ENCODE assay signal across 22 cellular contexts in the genomic region with DNA sequence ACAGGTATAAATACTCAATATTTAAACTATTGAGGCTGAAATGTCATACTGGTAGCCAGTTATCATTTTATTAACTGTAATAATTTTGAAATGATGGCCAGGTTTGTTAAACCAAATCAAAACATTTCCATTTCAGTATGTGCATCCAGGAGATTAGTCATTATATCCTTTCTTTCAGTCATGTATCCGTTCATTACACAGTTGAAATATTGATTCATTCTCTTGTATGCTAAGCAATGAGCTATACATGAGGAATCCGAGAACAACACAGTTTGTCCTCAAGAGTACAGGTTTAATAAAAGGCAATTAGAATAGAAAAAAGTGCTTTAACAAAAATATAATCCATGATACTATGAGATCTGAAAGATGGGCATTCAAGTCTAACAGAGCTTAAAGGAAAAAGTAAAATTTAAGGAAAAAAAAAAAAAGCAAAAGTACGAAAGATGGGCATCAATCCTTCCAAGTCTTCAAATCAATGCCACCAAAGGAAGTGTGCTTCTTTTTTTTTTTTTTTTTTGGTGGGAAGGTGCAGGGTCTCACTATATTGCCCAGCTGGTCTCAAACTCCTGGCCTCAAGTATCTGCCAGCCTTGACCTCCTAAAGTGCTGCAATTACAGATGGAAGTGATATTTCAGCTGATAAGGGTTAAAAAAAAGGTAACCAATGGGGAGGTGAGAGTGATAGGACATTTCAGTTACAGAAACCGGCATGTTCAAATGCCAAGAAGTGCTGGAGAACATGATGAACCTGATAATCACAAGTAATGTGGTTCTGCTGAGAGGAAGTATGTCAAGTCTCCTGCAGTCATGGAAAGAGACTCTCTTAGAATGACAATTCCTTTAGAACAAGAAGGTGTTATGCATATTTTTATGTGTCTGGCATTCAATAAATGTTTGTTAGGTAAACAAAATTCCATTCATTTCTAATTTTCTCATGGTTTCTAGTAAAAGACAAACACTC. TPM values are rescaled to one million over a fixed set of nuclear protein-coding genes. Genes with fewer than 3 reads are reported as not detected.
DNase-seq lines count a peak whose midpoint lies in the region; ATAC-seq, FAIRE-seq and TF ChIP-seq lines count a peak whose summit lies in the region.
"Had no signal": no experiment of that assay in that cellular context is flagged by ENCODE, and none has a peak within 500 bp of the region (broad histone marks: within the 10 kb centered on the region; RNA-seq: fewer than 3 reads in every experiment).

No MANE protein-coding gene starts in this region.

- no peak overlapping the region for H3K56ac ChIP-seq in mesendoderm (ENCODE audit: low read length)

- peaks cover 4% of the 10 kb centered on the region for H3K79me1 ChIP-seq in mesendoderm (ENCODE audit: low read length)

- intact Hi-C loops in activated CD4-positive, alpha-beta T cell treated with anti-CD3 and anti-CD28 coated beads for 36 hours (cut with DNase I, micrococcal nuclease), result no loop called here

- no peak overlapping the region for H3K23ac ChIP-seq in mesendoderm (ENCODE audit: low read length)

- CTCF ChIA-PET in activated CD4-positive, alpha-beta T cell treated with anti-CD3 and anti-CD28 coated beads for 36 hours (lab: Charles Lee), result interaction anchor here (1.2 to 2.0 kb wide), 4 partner anchors 9 to 17 kb away, joined by 3 to 8 read pairs (median 6); no protein-coding TSS in a partner anchor

- peaks cover 51% of the 10 kb centered on the region for H3K36me3 Mint-ChIP-seq in activated CD4-positive, alpha-beta T cell treated with anti-CD3 and anti-CD28 coated beads for 36 hours (ENCODE audit: low read depth)
- H3K36me3 Mint-ChIP-seq in effector memory CD8-positive, alpha-beta T cell (ENCODE audit: insufficient read depth), result peaks cover 81% of the 10 kb centered on the region

- no peak overlapping the region for H3K4me2 ChIP-seq in mesendoderm (ENCODE audit: low read length)
- no peak overlapping the region for H3K4me2 ChIP-seq in Karpas-422 (ENCODE audit: low read depth, low read length, poor library complexity, severe bottlenecking)

- no peak for FAIRE-seq in bronchial epithelial cell (lab: Jason Lieb, UNC)
- FAIRE-seq: A204.1 had no signal

- H3K9ac ChIP-seq in HUES6 (ENCODE audit: low read length) (no peak overlapping the region), mesendoderm (ENCODE audit: low read length) (no peak overlapping the region), Karpas-422 (ENCODE audit: low read length) (no peak overlapping the region)

- 0 out of 2 replicates have a peak overlapping the region, but pooled peaks have one; percentile 6 for H3K27ac ChIP-seq in HUES6 (ENCODE audit: low read depth, low read length)
- no peak overlapping the region for H3K27ac ChIP-seq in mesendoderm (ENCODE audit: low read depth, low read length)
- H3K27ac ChIP-seq in Karpas-422 (ENCODE audit: low read length), result no peak overlapping the region
- H3K27ac ChIP-seq: psoas muscle, transverse colon, VCaP had no signal

- WGBS in mesendoderm (ENCODE audit: extremely low coverage, insufficient coverage, low lambda C conversion rate), result no CpG with 5 or more reads among the region's 4 CpGs

- no peak overlapping the region for H2BK120ac ChIP-seq in mesendoderm (ENCODE audit: low read depth, low read length)

- H3K27ac Mint-ChIP-seq in activated CD4-positive, alpha-beta T cell treated with anti-CD3 and anti-CD28 coated beads for 36 hours, result peak overlapping the region; percentile 63
- H3K27ac Mint-ChIP-seq in effector memory CD8-positive, alpha-beta T cell, result peak overlapping the region in 1 of 2 donors; percentile 21
- H3K27ac Mint-ChIP-seq: natural killer cell treated with Interleukin-12 subunit alpha and Interleukin-12 subunit beta and Interleukin-15 and Interleukin-18, amount 100 ng/mL, for 72 hours; stimulated activated naive B cell treated with anti-CD40 and anti-IgM and Interleukin-4, amounts not matched to agents 10 μg/mL and 1 μg/mL and 100 μg/mL, for 72 hours had no signal

- no peak overlapping the region for H2BK15ac ChIP-seq in mesendoderm (replicated peaks; ENCODE audit: low read depth)

- ATAC-seq in activated CD4-positive, alpha-beta T cell treated with anti-CD3 and anti-CD28 coated beads for 36 hours, result peak; percentile 33
- ATAC-seq in effector memory CD8-positive, alpha-beta T cell (replicated peaks), result no peak
- ATAC-seq: Panc1, SK-N-SH treated with all-trans-retinoic acid at 6 μM for 48 hours had no signal

- H3K4me1 Mint-ChIP-seq in activated CD4-positive, alpha-beta T cell treated with anti-CD3 and anti-CD28 coated beads for 36 hours, result peaks cover 34% of the 10 kb centered on the region
- peaks cover 16 to 39% of the 10 kb centered on the region in 2 donors for H3K4me1 Mint-ChIP-seq in effector memory CD8-positive, alpha-beta T cell (ENCODE audit: low read depth in 2 of 2)

- no peak overlapping the region for H4K8ac ChIP-seq in mesendoderm (ENCODE audit: low read depth, low read length)

- H3K4me1 ChIP-seq in HUES6 (ENCODE audit: control insufficient read depth, insufficient read depth, low read length) (peaks cover 15% of the 10 kb centered on the region), mesendoderm (ENCODE audit: control insufficient read depth, low read depth, low read length) (no peaks in the 10 kb centered on the region), Karpas-422 (ENCODE audit: low read length) (peaks cover 31% of the 10 kb centered on the region)
- H3K4me1 ChIP-seq: psoas muscle had no signal

- H3K4ac ChIP-seq in mesendoderm (ENCODE audit: low read depth, low read length), result no peak overlapping the region

- TF ChIP-seq CTCF in bronchial epithelial cell (IDR thresholded peaks at IDR 0.05; ENCODE audit: insufficient read depth, low read length, severe bottlenecking), result no peak

- H3K9me2 ChIP-seq in Karpas-422 (replicated peaks; ENCODE audit: insufficient read depth, low read length), result no peaks in the 10 kb centered on the region

- H3K4me3 ChIP-seq in HUES6 (ENCODE audit: low read depth, low read length), result no peak overlapping the region
- H3K4me3 ChIP-seq in bronchial epithelial cell (ENCODE audit: low read depth, low read length), result no peak overlapping the region
- no peak overlapping the region for H3K4me3 ChIP-seq in mesendoderm (ENCODE audit: low read length)
- no peak overlapping the region for H3K4me3 ChIP-seq in Karpas-422 (ENCODE audit: low read length)
- H3K4me3 ChIP-seq: lung, psoas muscle, transverse colon had no signal

- no peak overlapping the region for H2AK5ac ChIP-seq in mesendoderm (ENCODE audit: low read length)

- H4K20me1 ChIP-seq in Karpas-422 (ENCODE audit: insufficient read depth, low read depth, low read length), result no peaks in the 10 kb centered on the region

- no peak overlapping the region for H2AFZ ChIP-seq in Karpas-422 (ENCODE audit: low read length)

- no peak overlapping the region for H3K18ac ChIP-seq in mesendoderm (ENCODE audit: low read length)

- peaks cover 83% of the 10 kb centered on the region for H3K36me3 ChIP-seq in HUES6 (ENCODE audit: control insufficient read depth, insufficient read depth, low read length)
- H3K36me3 ChIP-seq in bronchial epithelial cell (ENCODE audit: control insufficient read depth, insufficient read depth, low read length), result peaks cover 17% of the 10 kb centered on the region
- peaks cover 3% of the 10 kb centered on the region for H3K36me3 ChIP-seq in mesendoderm (ENCODE audit: control insufficient read depth, insufficient read depth, low read length)
- peaks cover 75% of the 10 kb centered on the region for H3K36me3 ChIP-seq in Karpas-422 (ENCODE audit: insufficient read depth, low read length)

- DNase-seq in activated CD4-positive, alpha-beta T cell treated with anti-CD3 and anti-CD28 coated beads for 36 hours, result no peak
- no peak for DNase-seq in activated CD4-positive, alpha-beta T cell treated with anti-CD3 and anti-CD28 coated beads for 4 hours
- peak; percentile 72 for DNase-seq in bronchial epithelial cell (ENCODE audit: low read depth)
- peak; percentile 46 for DNase-seq in mesendoderm
- no peak for DNase-seq in ureter (ENCODE audit: low spot score)
- DNase-seq in Karpas-422, result no peak
- DNase-seq in effector memory CD8-positive, alpha-beta T cell, result no peak
- DNase-seq: C1 segment of cervical spinal cord; DMS 273 treated with DMSO at 0.1 percent for 48 hours; endodermal cell; NCI-H748 treated with DMSO at 0.1 percent for 48 hours; psoas muscle; stimulated activated CD4-positive, alpha-beta T cell treated with anti-CD3 and anti-CD28 coated beads, Interleukin-12 subunit alpha, Interleukin-12 subunit beta, amount 100 ng/mL, for 4 hours; stimulated activated naive B cell treated with anti-CD40 and anti-IgM and Interleukin-4, amounts not matched to agents 10 μg/mL and 1 μg/mL and 100 μg/mL, for 72 hours; transverse colon had no signal

- H3K27me3 ChIP-seq in HUES6 (ENCODE audit: control insufficient read depth, insufficient read depth, low read length) (no peaks in the 10 kb centered on the region), bronchial epithelial cell (ENCODE audit: control insufficient read depth, insufficient read depth, low read length) (no peaks in the 10 kb centered on the region), mesendoderm (ENCODE audit: insufficient read depth, low read length, poor library complexity) (no peaks in the 10 kb centered on the region), Karpas-422 (ENCODE audit: low read length) (no peaks in the 10 kb centered on the region)
- H3K27me3 ChIP-seq: transverse colon had no signal

- POLR2A ChIA-PET in activated CD4-positive, alpha-beta T cell treated with anti-CD3 and anti-CD28 coated beads for 36 hours (lab: Charles Lee), result interaction anchor here (0.6 kb wide), 1 partner anchor 91 kb away, joined by 4 read pairs; no protein-coding TSS in a partner anchor

- H4K5ac ChIP-seq in mesendoderm (ENCODE audit: low read length), result no peak overlapping the region

- H3K79me2 ChIP-seq in mesendoderm (ENCODE audit: control insufficient read depth, insufficient read depth, low read length) (peaks cover 6% of the 10 kb centered on the region), Karpas-422 (ENCODE audit: low read length) (peaks cover 88% of the 10 kb centered on the region)

- H3K9me3 Mint-ChIP-seq in activated CD4-positive, alpha-beta T cell treated with anti-CD3 and anti-CD28 coated beads for 36 hours (ENCODE audit: low read depth), result no peaks in the 10 kb centered on the region
- no peaks in the 10 kb centered on the region for H3K9me3 Mint-ChIP-seq in effector memory CD8-positive, alpha-beta T cell
- H3K9me3 Mint-ChIP-seq: endodermal cell; natural killer cell treated with Interleukin-12 subunit alpha and Interleukin-12 subunit beta and Interleukin-15 and Interleukin-18, amount 100 ng/mL, for 72 hours; stimulated activated naive B cell treated with anti-CD40 and anti-IgM and Interleukin-4, amounts not matched to agents 10 μg/mL and 1 μg/mL and 100 μg/mL, for 72 hours had no signal

- no peak overlapping the region for H2BK5ac ChIP-seq in mesendoderm (ENCODE audit: low read length)

- H3K4me3 Mint-ChIP-seq in activated CD4-positive, alpha-beta T cell treated with anti-CD3 and anti-CD28 coated beads for 36 hours, result no peak overlapping the region
- H3K4me3 Mint-ChIP-seq in effector memory CD8-positive, alpha-beta T cell, result no peak overlapping the region
- H3K4me3 Mint-ChIP-seq: endodermal cell; natural killer cell treated with Interleukin-12 subunit alpha and Interleukin-12 subunit beta and Interleukin-15 and Interleukin-18, amount 100 ng/mL, for 72 hours; stimulated activated naive B cell treated with anti-CD40 and anti-IgM and Interleukin-4, amounts not matched to agents 10 μg/mL and 1 μg/mL and 100 μg/mL, for 72 hours had no signal

- no peaks in the 10 kb centered on the region for H3K27me3 Mint-ChIP-seq in activated CD4-positive, alpha-beta T cell treated with anti-CD3 and anti-CD28 coated beads for 36 hours
- no peaks in the 10 kb centered on the region for H3K27me3 Mint-ChIP-seq in effector memory CD8-positive, alpha-beta T cell
- H3K27me3 Mint-ChIP-seq: natural killer cell treated with Interleukin-12 subunit alpha and Interleukin-12 subunit beta and Interleukin-15 and Interleukin-18, amount 100 ng/mL, for 72 hours; stimulated activated naive B cell treated with anti-CD40 and anti-IgM and Interleukin-4, amounts not matched to agents 10 μg/mL and 1 μg/mL and 100 μg/mL, for 72 hours had no signal

- no peaks in the 10 kb centered on the region for H3K9me3 ChIP-seq in HUES6 (ENCODE audit: control insufficient read depth, insufficient read depth, low read depth, low read length)
- H3K9me3 ChIP-seq in Karpas-422 (ENCODE audit: low read length), result no peaks in the 10 kb centered on the region
- H3K9me3 ChIP-seq: psoas muscle, transverse colon had no signal

RNA-seq across cellular contexts. Expression of gene PUM2, which starts 35.8 kb away (rescaled TPM):
- total RNA-seq in activated CD4-positive, alpha-beta T cell treated with anti-CD3 and anti-CD28 coated beads for 36 hours, result 100 to 1,000 TPM in 1 of 2 experiments, 10 to 100 TPM in 1; 78.4 to 112 TPM
- total RNA-seq in bronchial epithelial cell (43.7 and 48.5 TPM in 2 replicates), ureter (123 TPM)
- 41.5 TPM for polyA plus RNA-seq in mesendoderm (2013, experiment 1 of 2)
- polyA plus RNA-seq in mesendoderm (2013, experiment 2 of 2), result 40.2 TPM
- 60.1 and 80.3 TPM in 2 replicates for total RNA-seq in Karpas-422 (2014; rRNA removed; shearing (Covaris generic); ENCODE audit: low replicate concordance)

Comparison
In these comparisons a context has a peak if more than half of its experiments do, and no peak if none do; other contexts are left out.
1. DNase-seq: peak in bronchial epithelial cell (single experiment) and mesendoderm (single experiment); none in activated CD4-positive, alpha-beta T cell treated with anti-CD3 and anti-CD28 coated beads for 36 hours (single experiment), activated CD4-positive, alpha-beta T cell treated with anti-CD3 and anti-CD28 coated beads for 4 hours (0 of 2), ureter (single experiment), Karpas-422 (single experiment) and effector memory CD8-positive, alpha-beta T cell (0 of 3).